8 cellular contexts compared by ENCODE assay signal in genomic region chr7:135977742-135978066, GRCh38. TPM values are rescaled to one million over a fixed set of nuclear protein-coding genes. Genes with fewer than 3 reads are reported as not detected.
DNase-seq lines count a peak whose midpoint lies in the region; ATAC-seq and TF ChIP-seq lines count a peak whose summit lies in the region.

No MANE protein-coding gene starts in this region.

- TF ChIP-seq CTCF in AG10803 (conservative IDR thresholded peaks at IDR 0.05; ENCODE audit: low read length) = no peak
- no peak for TF ChIP-seq CTCF in colonic mucosa (IDR thresholded peaks at IDR 0.05)

- H3K4me3 ChIP-seq in AG10803 (ENCODE audit: low read length) (peak overlapping the region; percentile 90), colonic mucosa (peak overlapping the region; percentile 91)
- H3K4me3 ChIP-seq in naive thymus-derived CD4-positive, alpha-beta T cell (ENCODE audit: low read length) = peak overlapping the region; percentile 89

- CTCF ChIA-PET in naive thymus-derived CD4-positive, alpha-beta T cell (lab: Charles Lee) = interaction anchor here (1.2 kb wide), 1 partner anchor 319 kb away, joined by 3 read pairs; no protein-coding TSS in a partner anchor

- H3K9me3 Mint-ChIP-seq in naive thymus-derived CD4-positive, alpha-beta T cell = peaks cover 0 to 4% (median 0%) of the 10 kb centered on the region in 11 donors

- H3K27ac ChIP-seq in KOPT-K1 (ENCODE audit: low read depth, low read length, poor library complexity, severe bottlenecking) = peak overlapping the region; percentile 83
- peak overlapping the region; percentile 83 for H3K27ac ChIP-seq in colonic mucosa
- H3K27ac ChIP-seq in naive thymus-derived CD4-positive, alpha-beta T cell (ENCODE audit: low read depth, low read length) = peak overlapping the region; percentile 94

- no peaks in the 10 kb centered on the region for H3K4me1 ChIP-seq in colonic mucosa
- H3K4me1 ChIP-seq in naive thymus-derived CD4-positive, alpha-beta T cell (ENCODE audit: control insufficient read depth in 2 of 2, insufficient read depth in 2 of 2, low read length in 2 of 2) = peaks cover 37 to 53% of the 10 kb centered on the region in 2 donors

- H3K27me3 Mint-ChIP-seq in naive thymus-derived CD4-positive, alpha-beta T cell = peaks cover 0 to 2% (median 0%) of the 10 kb centered on the region in 5 donors

- ATAC-seq in naive thymus-derived CD4-positive, alpha-beta T cell = no peak
- no peak for ATAC-seq in HG02759 (IDR thresholded peaks at IDR 0.05; ENCODE audit: unreplicated experiment)

- peaks cover 46 to 81% (median 74%) of the 10 kb centered on the region in 7 donors for H3K4me1 Mint-ChIP-seq in naive thymus-derived CD4-positive, alpha-beta T cell

- DNase-seq in AG10803 (ENCODE audit: low read depth) (no peak), colonic mucosa (no peak), occipital lobe (lab: John Stamatoyannopoulos, UW) (no peak), NOMO-1 treated with DMSO at 0.1 percent for 48 hours (lab: John Stamatoyannopoulos, UW; ENCODE audit: unreplicated experiment) (no peak)
- no peak for DNase-seq in naive thymus-derived CD4-positive, alpha-beta T cell
- DNase-seq in NK-92 treated with Interleukin-12 subunit alpha and Interleukin-12 subunit beta, amount 100 ng/mL, for 24 hours (lab: John Stamatoyannopoulos, UW) = no peak

- H3K36me3 Mint-ChIP-seq in naive thymus-derived CD4-positive, alpha-beta T cell = peaks cover 3 to 11% (median 7%) of the 10 kb centered on the region in 5 donors

- intact Hi-C loops in colonic mucosa (cut with DNase I) = loop anchor here (10.0 kb wide), 1 partner anchor 313 kb away; the partner anchor contains the start of gene STMP1
- intact Hi-C loops in naive thymus-derived CD4-positive, alpha-beta T cell (cut with micrococcal nuclease) = loop anchor here (1.0 to 10.0 kb wide), 18 partner anchors 17 to 1850 kb away; partner anchors contain the start of genes AGBL3 (in 2 of the 2), AKR1B1 (in 2 of the 2), CNOT4 (in 2 of the 2) and NUP205 (in 2 of the 2)

- H3K27me3 ChIP-seq in colonic mucosa = no peaks in the 10 kb centered on the region
- H3K27me3 ChIP-seq in naive thymus-derived CD4-positive, alpha-beta T cell (ENCODE audit: control insufficient read depth in 2 of 2, insufficient read depth in 2 of 2, low read length in 2 of 2) = no peaks in the 10 kb centered on the region

- H3K27ac Mint-ChIP-seq in naive thymus-derived CD4-positive, alpha-beta T cell = peak overlapping the region; percentile 88 to 97 (median 93)

- POLR2A ChIA-PET in naive thymus-derived CD4-positive, alpha-beta T cell (lab: Charles Lee) = interaction anchor here (0.7 to 1.1 kb wide), 3 partner anchors 316 to 1662 kb away, joined by 3 read pairs; partner anchors contain the start of gene STMP1

- H3K4me3 Mint-ChIP-seq in naive thymus-derived CD4-positive, alpha-beta T cell = peak overlapping the region; percentile 90 to 99 (median 94)

- H3K9ac ChIP-seq in colonic mucosa (ENCODE audit: low read depth in 2 of 2, low read length in 2 of 2) = peak overlapping the region in 1 of 2 donors; percentile 32

- peaks cover 28% of the 10 kb centered on the region for H3K36me3 ChIP-seq in KOPT-K1 (ENCODE audit: insufficient read depth, low read length)
- no peaks in the 10 kb centered on the region for H3K36me3 ChIP-seq in colonic mucosa
- H3K36me3 ChIP-seq in naive thymus-derived CD4-positive, alpha-beta T cell (ENCODE audit: control insufficient read depth in 2 of 3, insufficient read depth in 3 of 3, low read length in 3 of 3) = peaks cover 0 to 5% (median 0%) of the 10 kb centered on the region in 3 experiments

- H3K9me3 ChIP-seq in KOPT-K1 (ENCODE audit: insufficient read depth, low read length, poor library complexity, severe bottlenecking) (no peaks in the 10 kb centered on the region), colonic mucosa (no peaks in the 10 kb centered on the region)
- H3K9me3 ChIP-seq in naive thymus-derived CD4-positive, alpha-beta T cell (ENCODE audit: control insufficient read depth in 2 of 3, low read length in 3 of 3) = no peaks in the 10 kb centered on the region

RNA-seq across cellular contexts. Expression of gene MTPN, which starts 0.5 kb away (rescaled TPM):
- total RNA-seq in colonic mucosa (100 to 1,000 TPM; 101 to 109 TPM), occipital lobe (171 TPM)
- total RNA-seq in naive thymus-derived CD4-positive, alpha-beta T cell = 100 to 1,000 TPM in 2 of 5 experiments, 10 to 100 TPM in 3; 69.7 to 117 (median 80.7) TPM
- polyA plus RNA-seq in naive thymus-derived CD4-positive, alpha-beta T cell = 10 to 100 TPM; 49.9 to 82.9 TPM
